13 cellular contexts compared by ENCODE assay signal in the genomic region with DNA sequence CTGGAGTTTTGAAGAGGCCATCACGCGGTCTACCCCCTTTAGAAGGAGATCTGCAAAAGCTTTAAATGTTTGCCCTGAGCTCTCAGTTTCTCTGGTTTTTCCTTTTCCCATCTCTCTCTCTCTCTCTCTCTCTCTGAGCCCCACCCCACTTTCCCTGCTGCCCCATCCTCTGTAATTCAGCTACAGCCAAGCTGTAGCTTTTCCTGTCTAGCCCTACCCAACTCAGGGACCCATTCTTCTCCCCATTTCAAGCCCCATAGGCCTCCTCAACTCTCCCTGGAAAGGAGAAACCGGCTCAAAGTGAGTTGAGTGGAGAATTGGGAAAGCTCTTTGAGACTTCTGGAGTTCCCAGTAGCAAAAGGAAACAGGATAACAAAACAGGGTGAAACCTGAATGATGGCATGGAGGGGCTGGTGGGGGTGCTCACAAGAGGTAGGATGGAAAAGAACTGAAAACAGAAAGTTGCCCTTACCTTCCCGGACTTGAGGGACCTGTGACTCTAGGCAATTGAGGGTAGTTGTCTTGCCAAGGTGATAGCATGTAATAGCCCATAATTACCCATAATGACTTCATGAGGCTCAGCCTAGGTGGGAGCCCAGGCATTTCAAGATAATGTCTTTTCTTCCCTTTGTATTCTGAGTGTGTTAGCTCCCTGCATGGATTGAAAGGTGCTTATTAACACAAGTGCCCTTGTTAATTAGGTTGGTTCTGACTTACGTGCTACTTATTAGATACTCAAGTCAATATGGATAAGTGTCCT.
"Had no signal": no experiment of that assay in that cellular context is flagged by ENCODE, and none has a peak within 500 bp of the region (broad histone marks: within the 10 kb centered on the region; RNA-seq: fewer than 3 reads in every experiment).

No MANE protein-coding gene starts in this region.

- DNase-seq: activated CD4-positive, alpha-beta T cell treated with anti-CD3 and anti-CD28 coated beads, Interleukin-2, amount 10 ng/mL, durations not matched to agents 24 days and 14 days; activated effector memory CD4-positive, alpha-beta T cell treated with Interleukin-2 at 50 U/mL for 16 hours; activated T-cell treated with anti-CD3 and anti-CD28 coated beads for 4 hours; amniotic stem cell; body of pancreas; dorsolateral prefrontal cortex; mammary epithelial cell; stimulated activated CD4-positive, alpha-beta T cell treated with anti-CD3 and anti-CD28 coated beads, Interleukin-2, amount 100 ng/mL, for 24 hours; stimulated activated naive CD4-positive, alpha-beta T cell treated with Interleukin-2 at 50 U/mL for 16 hours had no signal

- ATAC-seq: activated naive CD4-positive, alpha-beta T cell treated with anti-CD3 and anti-CD28 coated beads, Interleukin-2, amount 50 U/mL, for 72 hours; body of pancreas; esophagus mucosa; natural killer cell treated with Interleukin-12 subunit alpha and Interleukin-12 subunit beta and Interleukin-15 and Interleukin-18, amount 100 ng/mL, for 72 hours; sciatic nerve had no signal
